ENCODE assay signal across 1 cellular context in the genomic region with DNA sequence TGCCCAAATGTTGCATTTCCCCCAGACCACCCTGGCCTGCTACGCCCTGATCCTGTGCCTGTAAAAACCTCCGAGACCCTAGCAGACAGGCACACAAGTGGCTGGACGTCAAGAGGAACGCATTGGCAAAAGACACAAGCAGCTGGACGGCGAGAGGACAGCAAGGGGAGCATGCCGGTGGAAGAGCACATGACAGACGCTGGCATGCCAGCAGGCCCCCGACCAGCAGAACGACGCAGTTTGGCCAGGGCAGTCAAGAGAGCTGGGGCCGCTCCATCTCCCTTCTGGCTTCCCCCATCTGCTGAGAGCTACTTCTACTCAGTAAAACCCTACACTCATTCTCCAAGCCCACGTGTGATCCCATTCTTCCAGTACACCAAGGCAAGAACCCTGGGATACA.
A peak's percentile ranks its signal among the peaks of the same experiment; 100 is the strongest.
TF ChIP-seq lines count a peak whose summit lies in the region.

No MANE protein-coding gene starts in this region.

TF ChIP-seq in HepG2, 621 proteins besides CTCF, POLR2A, EP300 and RAD21 (continued from another document and continues in another):
- peak; percentile 78 for TF ChIP-seq ZNF407 (CRISPR knock-in tag; IDR thresholded peaks at IDR 0.05; ENCODE audit: not compliant biosample characterization)
- TF ChIP-seq ZNF674 (CRISPR knock-in tag; IDR thresholded peaks at IDR 0.05; ENCODE audit: low read depth): no peak
- 0 out of 2 replicates have a peak, but pooled peaks have one; percentile 26 for TF ChIP-seq ZNF547 (CRISPR knock-in tag; IDR thresholded peaks at IDR 0.05)
- TF ChIP-seq, protein P1, sequence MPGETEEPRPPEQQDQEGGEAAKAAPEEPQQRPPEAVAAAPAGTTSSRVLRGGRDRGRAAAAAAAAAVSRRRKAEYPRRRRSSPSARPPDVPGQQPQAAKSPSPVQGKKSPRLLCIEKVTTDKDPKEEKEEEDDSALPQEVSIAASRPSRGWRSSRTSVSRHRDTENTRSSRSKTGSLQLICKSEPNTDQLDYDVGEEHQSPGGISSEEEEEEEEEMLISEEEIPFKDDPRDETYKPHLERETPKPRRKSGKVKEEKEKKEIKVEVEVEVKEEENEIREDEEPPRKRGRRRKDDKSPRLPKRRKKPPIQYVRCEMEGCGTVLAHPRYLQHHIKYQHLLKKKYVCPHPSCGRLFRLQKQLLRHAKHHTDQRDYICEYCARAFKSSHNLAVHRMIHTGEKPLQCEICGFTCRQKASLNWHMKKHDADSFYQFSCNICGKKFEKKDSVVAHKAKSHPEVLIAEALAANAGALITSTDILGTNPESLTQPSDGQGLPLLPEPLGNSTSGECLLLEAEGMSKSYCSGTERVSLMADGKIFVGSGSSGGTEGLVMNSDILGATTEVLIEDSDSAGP (CRISPR knock-in tag; IDR thresholded peaks at IDR 0.05; ENCODE audit: borderline replicate concordance): 0 out of 2 replicates have a peak, but pooled peaks have one; percentile 13
- no peak for TF ChIP-seq GABPA (IDR thresholded peaks at IDR 0.05; ENCODE audit: low read depth, low read length)
- TF ChIP-seq GABPA (CRISPR knock-in tag; IDR thresholded peaks at IDR 0.05; ENCODE audit: low read depth): no peak
- no peak for TF ChIP-seq SAP130 (CRISPR knock-in tag; IDR thresholded peaks at IDR 0.05; ENCODE audit: low read depth)
- TF ChIP-seq, protein P2, sequence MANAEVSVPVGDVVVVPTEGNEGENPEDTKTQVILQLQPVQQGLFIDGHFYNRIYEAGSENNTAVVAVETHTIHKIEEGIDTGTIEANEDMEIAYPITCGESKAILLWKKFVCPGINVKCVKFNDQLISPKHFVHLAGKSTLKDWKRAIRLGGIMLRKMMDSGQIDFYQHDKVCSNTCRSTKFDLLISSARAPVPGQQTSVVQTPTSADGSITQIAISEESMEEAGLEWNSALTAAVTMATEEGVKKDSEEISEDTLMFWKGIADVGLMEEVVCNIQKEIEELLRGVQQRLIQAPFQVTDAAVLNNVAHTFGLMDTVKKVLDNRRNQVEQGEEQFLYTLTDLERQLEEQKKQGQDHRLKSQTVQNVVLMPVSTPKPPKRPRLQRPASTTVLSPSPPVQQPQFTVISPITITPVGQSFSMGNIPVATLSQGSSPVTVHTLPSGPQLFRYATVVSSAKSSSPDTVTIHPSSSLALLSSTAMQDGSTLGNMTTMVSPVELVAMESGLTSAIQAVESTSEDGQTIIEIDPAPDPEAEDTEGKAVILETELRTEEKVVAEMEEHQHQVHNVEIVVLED (CRISPR knock-in tag; IDR thresholded peaks at IDR 0.05; ENCODE audit: borderline replicate concordance): 0 out of 2 replicates have a peak, but pooled peaks have one; percentile 24
- TF ChIP-seq KDM5B (CRISPR knock-in tag; IDR thresholded peaks at IDR 0.05; ENCODE audit: borderline replicate concordance): peak; percentile 40; the same call in 1 of the 2 replicates
- TF ChIP-seq, protein P3, sequence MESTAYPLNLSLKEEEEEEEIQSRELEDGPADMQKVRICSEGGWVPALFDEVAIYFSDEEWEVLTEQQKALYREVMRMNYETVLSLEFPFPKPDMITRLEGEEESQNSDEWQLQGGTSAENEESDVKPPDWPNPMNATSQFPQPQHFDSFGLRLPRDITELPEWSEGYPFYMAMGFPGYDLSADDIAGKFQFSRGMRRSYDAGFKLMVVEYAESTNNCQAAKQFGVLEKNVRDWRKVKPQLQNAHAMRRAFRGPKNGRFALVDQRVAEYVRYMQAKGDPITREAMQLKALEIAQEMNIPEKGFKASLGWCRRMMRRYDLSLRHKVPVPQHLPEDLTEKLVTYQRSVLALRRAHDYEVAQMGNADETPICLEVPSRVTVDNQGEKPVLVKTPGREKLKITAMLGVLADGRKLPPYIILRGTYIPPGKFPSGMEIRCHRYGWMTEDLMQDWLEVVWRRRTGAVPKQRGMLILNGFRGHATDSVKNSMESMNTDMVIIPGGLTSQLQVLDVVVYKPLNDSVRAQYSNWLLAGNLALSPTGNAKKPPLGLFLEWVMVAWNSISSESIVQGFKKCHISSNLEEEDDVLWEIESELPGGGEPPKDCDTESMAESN (CRISPR knock-in tag; conservative IDR thresholded peaks at IDR 0.05): no peak
- no peak for TF ChIP-seq SIN3A (IDR thresholded peaks at IDR 0.05; ENCODE audit: borderline replicate concordance, low read depth, low read length)
- TF ChIP-seq, protein P4, sequence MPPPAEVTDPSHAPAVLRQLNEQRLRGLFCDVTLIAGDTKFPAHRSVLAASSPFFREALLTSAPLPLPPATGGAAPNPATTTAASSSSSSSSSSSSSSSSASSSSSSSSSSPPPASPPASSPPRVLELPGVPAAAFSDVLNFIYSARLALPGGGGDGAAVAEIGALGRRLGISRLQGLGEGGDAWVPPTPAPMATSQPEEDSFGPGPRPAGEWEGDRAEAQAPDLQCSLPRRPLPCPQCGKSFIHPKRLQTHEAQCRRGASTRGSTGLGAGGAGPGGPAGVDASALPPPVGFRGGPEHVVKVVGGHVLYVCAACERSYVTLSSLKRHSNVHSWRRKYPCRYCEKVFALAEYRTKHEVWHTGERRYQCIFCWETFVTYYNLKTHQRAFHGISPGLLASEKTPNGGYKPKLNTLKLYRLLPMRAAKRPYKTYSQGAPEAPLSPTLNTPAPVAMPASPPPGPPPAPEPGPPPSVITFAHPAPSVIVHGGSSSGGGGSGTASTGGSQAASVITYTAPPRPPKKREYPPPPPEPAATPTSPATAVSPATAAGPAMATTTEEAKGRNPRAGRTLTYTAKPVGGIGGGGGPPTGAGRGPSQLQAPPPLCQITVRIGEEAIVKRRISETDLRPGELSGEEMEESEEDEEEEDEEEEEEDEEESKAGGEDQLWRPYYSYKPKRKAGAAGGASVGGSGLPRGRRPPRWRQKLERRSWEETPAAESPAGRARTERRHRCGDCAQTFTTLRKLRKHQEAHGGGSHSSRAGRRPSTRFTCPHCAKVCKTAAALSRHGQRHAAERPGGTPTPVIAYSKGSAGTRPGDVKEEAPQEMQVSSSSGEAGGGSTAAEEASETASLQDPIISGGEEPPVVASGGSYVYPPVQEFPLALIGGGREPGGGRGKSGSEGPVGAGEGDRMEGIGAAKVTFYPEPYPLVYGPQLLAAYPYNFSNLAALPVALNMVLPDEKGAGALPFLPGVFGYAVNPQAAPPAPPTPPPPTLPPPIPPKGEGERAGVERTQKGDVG (CRISPR knock-in tag; IDR thresholded peaks at IDR 0.05; ENCODE audit: borderline replicate concordance): peak; percentile 83; the same call in 1 of the 2 replicates
- no peak for TF ChIP-seq ZNF703 (CRISPR knock-in tag; IDR thresholded peaks at IDR 0.05; ENCODE audit: borderline replicate concordance)
- no peak for TF ChIP-seq SIX4 (CRISPR knock-in tag; IDR thresholded peaks at IDR 0.05)
- TF ChIP-seq FOSL2 (CRISPR knock-in tag; IDR thresholded peaks at IDR 0.05): no peak
- TF ChIP-seq ZNF562 (CRISPR knock-in tag; IDR thresholded peaks at IDR 0.05; ENCODE audit: borderline replicate concordance): no peak
- no peak for TF ChIP-seq ZNF138 (CRISPR knock-in tag; IDR thresholded peaks at IDR 0.05; ENCODE audit: low read depth)
- TF ChIP-seq SMAD3 (CRISPR knock-in tag; IDR thresholded peaks at IDR 0.05): no peak
- 0 out of 2 replicates have a peak, but pooled peaks have one; percentile 28 for TF ChIP-seq BCL3 (CRISPR knock-in tag; IDR thresholded peaks at IDR 0.05)
- TF ChIP-seq ARNTL (CRISPR knock-in tag; IDR thresholded peaks at IDR 0.05): no peak
- no peak for TF ChIP-seq SP2 (CRISPR knock-in tag; IDR thresholded peaks at IDR 0.05)
- no peak for TF ChIP-seq NFKBIZ (CRISPR knock-in tag; IDR thresholded peaks at IDR 0.05)
- TF ChIP-seq, protein P5, sequence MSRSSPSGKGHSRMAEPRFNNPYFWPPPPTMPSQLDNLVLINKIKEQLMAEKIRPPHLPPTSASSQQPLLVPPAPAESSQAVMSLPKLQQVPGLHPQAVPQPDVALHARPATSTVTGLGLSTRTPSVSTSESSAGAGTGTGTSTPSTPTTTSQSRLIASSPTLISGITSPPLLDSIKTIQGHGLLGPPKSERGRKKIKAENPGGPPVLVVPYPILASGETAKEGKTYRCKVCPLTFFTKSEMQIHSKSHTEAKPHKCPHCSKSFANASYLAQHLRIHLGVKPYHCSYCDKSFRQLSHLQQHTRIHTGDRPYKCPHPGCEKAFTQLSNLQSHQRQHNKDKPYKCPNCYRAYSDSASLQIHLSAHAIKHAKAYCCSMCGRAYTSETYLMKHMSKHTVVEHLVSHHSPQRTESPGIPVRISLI (CRISPR knock-in tag; IDR thresholded peaks at IDR 0.05; ENCODE audit: borderline replicate concordance): 0 out of 2 replicates have a peak, but pooled peaks have one; percentile 6
- TF ChIP-seq, protein P6, sequence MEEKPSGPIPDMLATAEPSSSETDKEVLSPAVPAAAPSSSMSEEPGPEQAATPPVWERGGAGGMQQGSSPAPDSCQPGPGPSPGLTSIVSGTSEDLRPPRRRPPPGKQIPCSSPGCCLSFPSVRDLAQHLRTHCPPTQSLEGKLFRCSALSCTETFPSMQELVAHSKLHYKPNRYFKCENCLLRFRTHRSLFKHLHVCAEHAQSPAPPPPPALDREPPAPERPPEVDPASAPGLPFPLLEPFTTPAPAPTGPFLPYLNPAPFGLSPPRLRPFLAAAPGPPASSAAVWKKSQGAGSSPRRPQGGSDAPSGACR (CRISPR knock-in tag; IDR thresholded peaks at IDR 0.05): no peak
- peak; percentile 40 for TF ChIP-seq ZNF883 (CRISPR knock-in tag; IDR thresholded peaks at IDR 0.05; ENCODE audit: not compliant biosample characterization)
